In genomic region chr2:122423934-122424333, GRCh38 we compare ENCODE assay signal across 16 cellular contexts.
DNase-seq lines count a peak whose midpoint lies in the region; ATAC-seq, FAIRE-seq and TF ChIP-seq lines count a peak whose summit lies in the region.
"Had no signal": no experiment of that assay in that cellular context is flagged by ENCODE, and none has a peak within 500 bp of the region (broad histone marks: within the 10 kb centered on the region; RNA-seq: fewer than 3 reads in every experiment).

No MANE protein-coding gene starts in this region.

- BruUV-seq in GM12878 (replicated peaks; lab: Mats Ljungman, UMichigan): no TSS peak

- H3K9me3 ChIP-seq in GM12878 (replicated peaks; ENCODE audit: control insufficient read depth, insufficient read depth, low read length): no peaks in the 10 kb centered on the region
- no peaks in the 10 kb centered on the region for H3K9me3 ChIP-seq in pancreas
- H3K9me3 ChIP-seq: A549, BE2C had no signal

- H3K4me3 ChIP-seq in LNCaP clone FGC (ENCODE audit: low read depth, low read length): no peak overlapping the region
- no peak overlapping the region for H3K4me3 ChIP-seq in GM12878
- H3K4me3 ChIP-seq in pancreas: no peak overlapping the region
- no peak overlapping the region for H3K4me3 ChIP-seq in foreskin fibroblast (ENCODE audit: low read depth in 1 of 2, low read length in 2 of 2)
- H3K4me3 ChIP-seq: A549 had no signal

- TF ChIP-seq RAD21 in GM12878 (IDR thresholded peaks at IDR 0.05; ENCODE audit: insufficient read depth, low read depth, low read length): peak; percentile 37; the same call in 1 of the 2 replicates

- TF ChIP-seq EP300 in GM12878 (IDR thresholded peaks at IDR 0.05; ENCODE audit: borderline replicate concordance in 1 of 2, control insufficient read depth in 1 of 2, low read depth in 2 of 2, low read length in 2 of 2): no peak

- in situ Hi-C loops in GM12878 (cut with MboI): no loop called here

- no peak overlapping the region for H3K9ac ChIP-seq in GM12878 (ENCODE audit: control insufficient read depth, insufficient read depth, low read length)

- intact Hi-C loops in GM12878 (cut with micrococcal nuclease; ENCODE audit: unreplicated experiment) (no loop called here), pancreas (cut with DNase I) (no loop called here), sciatic nerve (cut with DNase I) (no loop called here)

- H3K27me3 ChIP-seq in GM12878 (replicated peaks in 1 of 2; ENCODE audit: control insufficient read depth in 2 of 2, insufficient read depth in 2 of 2, low read length in 1 of 2) (no peaks in the 10 kb centered on the region), pancreas (no peaks in the 10 kb centered on the region)
- H3K27me3 ChIP-seq: BE2C had no signal

- H2AFZ ChIP-seq in GM12878 (ENCODE audit: control insufficient read depth, low read depth, low read length): no peak overlapping the region

- ATAC-seq in GM19324 (IDR thresholded peaks at IDR 0.05; ENCODE audit: low FRiP score, unreplicated experiment) (peak; percentile 57), GM12878 (no peak), pancreas (peak; percentile 46 to 81 (median 64)), sciatic nerve (no peak)
- ATAC-seq: A549, HCT116 had no signal

- no peaks in the 10 kb centered on the region for H3K36me3 ChIP-seq in GM12878 (ENCODE audit: control insufficient read depth in 2 of 2, insufficient read depth in 2 of 2, low read length in 1 of 2)
- H3K36me3 ChIP-seq in pancreas: no peaks in the 10 kb centered on the region
- H3K36me3 ChIP-seq: BE2C had no signal

- 46% methylated on average over 4 of the region's 4 CpGs for WGBS in GM12878 (ENCODE audit: insufficient coverage, insufficient replicate concordance, low lambda C conversion rate, missing lambda C conversion rate)
- WGBS in pancreas, 2 donors: 36 to 56% methylated on average over 4 of the region's 4 CpGs

- SMC1A ChIA-PET in GM12878 (lab: Charles Lee; ENCODE audit: uncharacterized antibody, unreplicated experiment): interaction anchor here (0.6 kb wide), 1 partner anchor 933 kb away, joined by 4 read pairs; no protein-coding TSS in a partner anchor

- H3K4me1 ChIP-seq in GM12878 (ENCODE audit: control insufficient read depth, insufficient read depth, low read length): no peaks in the 10 kb centered on the region
- no peaks in the 10 kb centered on the region for H3K4me1 ChIP-seq in pancreas
- H3K4me1 ChIP-seq: A549, BE2C had no signal

- no peaks in the 10 kb centered on the region for H3K79me2 ChIP-seq in GM12878 (ENCODE audit: control insufficient read depth, insufficient read depth, low read length)

- H3K27ac ChIP-seq in GM12878 (ENCODE audit: control insufficient read depth, insufficient read depth) (no peak overlapping the region), pancreas (no peak overlapping the region)
- H3K27ac ChIP-seq: A549, C4-2B had no signal

- POLR2A ChIA-PET in GM12878 (lab: Charles Lee): no interaction called here

- no peaks in the 10 kb centered on the region for H4K20me1 ChIP-seq in GM12878 (ENCODE audit: control insufficient read depth, insufficient read depth)

- DNase-seq in LNCaP clone FGC (ENCODE audit: low read depth) (no peak), GM12878 (ENCODE audit: low read depth, low spot score) (no peak), pancreas (peak in 1 of 6 donors; percentile 12), superior temporal gyrus (ENCODE audit: extremely low spot score) (no peak), foreskin fibroblast (no peak), sciatic nerve (ENCODE audit: low spot score) (no peak)
- DNase-seq: BE2C; CD4-positive, alpha-beta memory T cell; DND-41; GDM1; KG1 had no signal

- TF ChIP-seq POLR2A in GM12878 (IDR thresholded peaks at IDR 0.05; ENCODE audit: low read depth, low read length): no peak

- H3K4me2 ChIP-seq in GM12878 (ENCODE audit: control insufficient read depth, insufficient read depth): no peak overlapping the region
- H3K4me2 ChIP-seq: A549 had no signal

- TF ChIP-seq CTCF in LNCaP clone FGC (IDR thresholded peaks at IDR 0.05; ENCODE audit: control insufficient read depth, extremely low read depth, insufficient read depth): peak; percentile 37
- TF ChIP-seq CTCF in GM12878 (IDR thresholded peaks at IDR 0.05 in 2 of 3, conservative IDR thresholded peaks at IDR 0.05 in 1 of 3; ENCODE audit: control insufficient read depth in 2 of 3, extremely low read depth in 1 of 3, insufficient read depth in 1 of 3, low read depth in 3 of 3, low read length in 3 of 3): no peak
- TF ChIP-seq CTCF in pancreas (IDR thresholded peaks at IDR 0.05): no peak
- TF ChIP-seq CTCF in foreskin fibroblast (IDR thresholded peaks at IDR 0.05; ENCODE audit: low read depth, low read length): no peak

- no peak for FAIRE-seq in GM12878 (lab: Jason Lieb, UNC)
- FAIRE-seq in pancreas (lab: Jason Lieb, UNC): no peak
- FAIRE-seq: A549, GM18507 had no signal

- RAD21 ChIA-PET in GM12878 (lab: Charles Lee; ENCODE audit: unreplicated experiment): interaction anchor here (0.6 kb wide), 1 partner anchor 9 kb away, joined by 3 read pairs; no protein-coding TSS in a partner anchor

- CTCF ChIA-PET in GM12878 (lab: Yijun Ruan, JAX): interaction anchor here (0.6 kb wide), 1 partner anchor 931 kb away, joined by 4 read pairs; no protein-coding TSS in a partner anchor

TF ChIP-seq in GM12878, 131 proteins besides CTCF, POLR2A, EP300 and RAD21:
- no peak for TF ChIP-seq ZNF274 (IDR thresholded peaks at IDR 0.05; ENCODE audit: insufficient read depth, insufficient read length)
- TF ChIP-seq BMI1 (IDR thresholded peaks at IDR 0.05; ENCODE audit: borderline replicate concordance): no peak
- no peak for TF ChIP-seq E4F1 (IDR thresholded peaks at IDR 0.05; ENCODE audit: borderline replicate concordance, partially characterized antibody)
TF ChIP-seq in GM12878: peak in this region for 0.

Comparison
In these comparisons a context has a peak if more than half of its experiments do, and no peak if none do; other contexts are left out.
1. ATAC-seq: peak in GM19324 (single experiment) and pancreas (4 of 4); none in GM12878 (single experiment) and sciatic nerve (single experiment).